ENCODE assay signal across 9 cellular contexts in the genomic region with DNA sequence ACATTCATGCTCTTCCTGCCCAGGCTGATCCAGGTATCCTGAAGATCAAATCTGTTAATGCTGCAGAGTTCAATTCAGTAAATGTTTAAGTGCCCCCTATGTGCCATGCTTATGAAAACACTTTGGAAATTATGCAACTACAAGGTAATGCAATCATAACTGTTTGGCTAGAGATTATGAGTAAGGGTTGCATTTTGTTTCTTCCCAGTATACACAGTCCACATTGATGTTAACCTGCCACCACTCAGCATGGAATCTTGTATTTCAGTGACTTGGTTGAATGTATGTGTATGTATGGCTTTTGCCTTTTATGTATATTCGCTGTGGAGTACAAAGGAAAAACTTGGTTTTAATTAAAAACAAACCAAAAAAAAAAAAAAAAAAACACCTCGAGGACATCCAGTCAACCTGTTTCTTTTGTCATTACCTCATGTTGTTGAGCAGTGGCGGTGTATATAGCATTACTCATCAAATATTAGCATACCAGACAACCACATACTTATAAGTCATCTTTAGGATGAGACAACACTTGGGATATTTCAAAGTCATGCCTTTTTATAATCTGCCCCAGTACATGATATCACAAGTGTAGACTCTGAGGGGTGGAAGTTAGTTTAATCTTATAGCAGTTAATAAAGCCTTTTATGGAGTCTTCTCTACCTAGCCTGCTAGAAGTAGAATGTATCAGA.
DNase-seq lines count a peak whose midpoint lies in the region; ATAC-seq, FAIRE-seq and TF ChIP-seq lines count a peak whose summit lies in the region.
"Had no signal": no experiment of that assay in that cellular context is flagged by ENCODE, and none has a peak within 500 bp of the region (broad histone marks: within the 10 kb centered on the region; RNA-seq: fewer than 3 reads in every experiment).

No MANE protein-coding gene starts in this region.

- H3K36me3 ChIP-seq in WERI-Rb-1 (peaks cover 29% of the 10 kb centered on the region), HepG2 (replicated peaks in 1 of 2; ENCODE audit: control insufficient read depth in 1 of 2, insufficient read depth in 2 of 2, low read length in 2 of 2) (peaks cover 0 to 17% of the 10 kb centered on the region in 2 experiments; a peak in 4 of 5 replicates)

- ATAC-seq in HepG2 (peak; percentile 63), HG02981 (IDR thresholded peaks at IDR 0.05; ENCODE audit: unreplicated experiment) (no peak)

- TF ChIP-seq EP300 in HepG2 (IDR thresholded peaks at IDR 0.05; ENCODE audit: low read depth in 2 of 2, low read length in 2 of 2): 0 out of 4 replicates have a peak, but pooled peaks of 1 of the 2 experiments have one; percentile 37
- TF ChIP-seq EP300 in HepG2 (CRISPR knock-in tag; IDR thresholded peaks at IDR 0.05; ENCODE audit: borderline replicate concordance): no peak

- H3K79me2 ChIP-seq in HepG2 (ENCODE audit: insufficient read depth, low read length): no peaks in the 10 kb centered on the region

- FAIRE-seq in HepG2 (lab: Jason Lieb, UNC): no peak

- H3K4me3 ChIP-seq in HFF-Myc (replicated peaks; ENCODE audit: low read depth, low read length) (no peak overlapping the region), WERI-Rb-1 (ENCODE audit: low read depth, low read length) (no peak overlapping the region), HepG2 (replicated peaks in 1 of 3; ENCODE audit: insufficient read depth in 1 of 3, low read depth in 2 of 3, low read length in 3 of 3) (no peak overlapping the region)

- no peak for TF ChIP-seq RAD21 in HepG2 (CRISPR knock-in tag; IDR thresholded peaks at IDR 0.05)

- TF ChIP-seq POLR2A in HepG2 (IDR thresholded peaks at IDR 0.05; ENCODE audit: insufficient read depth in 1 of 2, low read depth in 2 of 2, low read length in 2 of 2): no peak

- WGBS in HepG2 (ENCODE audit: low lambda C conversion rate): 87% methylated on average over 3 of the region's 3 CpGs

- no peaks in the 10 kb centered on the region for H4K20me1 ChIP-seq in HepG2 (ENCODE audit: insufficient read depth, low read length)

- TF ChIP-seq CTCF in HFF-Myc (IDR thresholded peaks at IDR 0.05; ENCODE audit: low read depth, low read length, missing control alignments): no peak
- TF ChIP-seq CTCF in WERI-Rb-1 (IDR thresholded peaks at IDR 0.05; ENCODE audit: low read depth, low read length): no peak
- peak; percentile 38 for TF ChIP-seq CTCF in HepG2 (CRISPR knock-in tag; IDR thresholded peaks at IDR 0.05)

- in situ Hi-C loops in HepG2 (cut with HindIII; ENCODE audit: extremely low pct_ligation_motif_present, low pct_unique_long_range_greater_than_20kb): no loop called here

- CTCF ChIA-PET in HepG2 (lab: Yijun Ruan, JAX; ENCODE audit: low intra/inter-chr PET ratio, low total read pairs) (no interaction called here), HEK293T (lab: Yijun Ruan, JAX) (no interaction called here)

- H3K9me3 ChIP-seq in WERI-Rb-1 (ENCODE audit: severe bottlenecking) (no peaks in the 10 kb centered on the region), HepG2 (ENCODE audit: low read length) (no peaks in the 10 kb centered on the region)

- DNase-seq in AG20443 (ENCODE audit: low spot score) (peak; percentile 47), HFF-Myc (ENCODE audit: extremely low read depth, low read depth) (peak; percentile 33), WERI-Rb-1 (no peak), HepG2 (ENCODE audit: low spot score) (peak; percentile 62), D341Med (ENCODE audit: low spot score) (no peak), HEK293T (ENCODE audit: extremely low spot score) (no peak)
- DNase-seq in stimulated activated naive CD4-positive, alpha-beta T cell treated with Interleukin-2 at 50 U/mL for 16 hours (lab: John Stamatoyannopoulos, UW): no peak
- DNase-seq: NCI-H1092 treated with DMSO at 0.1 percent for 48 hours had no signal

- POLR2A ChIA-PET in HepG2 (lab: Yijun Ruan, JAX) (interaction anchor here (1.2 kb wide), 1 partner anchor 156 kb away, joined by 4 read pairs; the partner anchor contains the start of gene ASCC2), HEK293T (lab: Yijun Ruan, JAX) (interaction anchor here (1.3 kb wide), 1 partner anchor 111 kb away, joined by 4 read pairs; the partner anchor contains the start of gene MTMR3)

- intact Hi-C loops in HepG2 (cut with micrococcal nuclease; ENCODE audit: unreplicated experiment): loop anchor here (10.0 kb wide), 1 partner anchor 109 kb away; the partner anchor contains the start of gene MTMR3

- H3K27ac ChIP-seq in WERI-Rb-1 (peak overlapping the region; percentile 83), HepG2 (ENCODE audit: extremely low read length, insufficient read depth, low read length) (peak overlapping the region; percentile 17)

- no peak overlapping the region for H3K9ac ChIP-seq in HepG2 (ENCODE audit: insufficient read depth, low read depth, low read length)

- no peak overlapping the region for H2AFZ ChIP-seq in HepG2 (ENCODE audit: low read length)

- H3K4me2 ChIP-seq in HepG2 (ENCODE audit: low read depth, low read length): no peak overlapping the region

- no TSS peak for BruUV-seq in HepG2 (replicated peaks; lab: Mats Ljungman, UMichigan)

- H3K27me3 ChIP-seq in WERI-Rb-1 (ENCODE audit: insufficient read depth, low read depth, severe bottlenecking) (no peaks in the 10 kb centered on the region), HepG2 (ENCODE audit: control insufficient read depth in 1 of 2, insufficient read depth in 2 of 2, low read length in 2 of 2) (no peaks in the 10 kb centered on the region)

- H3K4me1 ChIP-seq in HepG2 (ENCODE audit: insufficient read depth, low read length): peaks cover 37% of the 10 kb centered on the region

TF ChIP-seq in HepG2, 621 proteins besides CTCF, POLR2A, EP300 and RAD21 (continues in another document):
- TF ChIP-seq SAP130 (CRISPR knock-in tag; IDR thresholded peaks at IDR 0.05; ENCODE audit: low read depth): 0 out of 2 replicates have a peak, but pooled peaks have one; percentile 20
- TF ChIP-seq FOXA3 (CRISPR knock-in tag; IDR thresholded peaks at IDR 0.05): 0 out of 2 replicates have a peak, but pooled peaks have one; percentile 33
- no peak for TF ChIP-seq ELF4 (CRISPR knock-in tag; IDR thresholded peaks at IDR 0.05; ENCODE audit: borderline replicate concordance)
- TF ChIP-seq, protein P1, sequence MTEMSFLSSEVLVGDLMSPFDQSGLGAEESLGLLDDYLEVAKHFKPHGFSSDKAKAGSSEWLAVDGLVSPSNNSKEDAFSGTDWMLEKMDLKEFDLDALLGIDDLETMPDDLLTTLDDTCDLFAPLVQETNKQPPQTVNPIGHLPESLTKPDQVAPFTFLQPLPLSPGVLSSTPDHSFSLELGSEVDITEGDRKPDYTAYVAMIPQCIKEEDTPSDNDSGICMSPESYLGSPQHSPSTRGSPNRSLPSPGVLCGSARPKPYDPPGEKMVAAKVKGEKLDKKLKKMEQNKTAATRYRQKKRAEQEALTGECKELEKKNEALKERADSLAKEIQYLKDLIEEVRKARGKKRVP (CRISPR knock-in tag; IDR thresholded peaks at IDR 0.05): peak in 1 of 2 experiments; percentile 90; a peak in 2 of 4 replicates
- TF ChIP-seq ZNF329 (CRISPR knock-in tag; IDR thresholded peaks at IDR 0.05; ENCODE audit: low read depth): no peak
- TF ChIP-seq ARID3A (IDR thresholded peaks at IDR 0.05; ENCODE audit: low read depth, low read length): 0 out of 2 replicates have a peak, but pooled peaks have one; percentile 9

TF ChIP-seq in HEK293T, 16 proteins besides CTCF, POLR2A, EP300 and RAD21:
- TF ChIP-seq NFRKB (IDR thresholded peaks at IDR 0.05) (no peak), PKNOX1 (IDR thresholded peaks at IDR 0.05) (no peak), ZNF384 (IDR thresholded peaks at IDR 0.05) (no peak), SUZ12 (IDR thresholded peaks at IDR 0.05) (no peak), LEF1 (IDR thresholded peaks at IDR 0.05; ENCODE audit: borderline replicate concordance) (no peak), FOXM1 (IDR thresholded peaks at IDR 0.05; ENCODE audit: borderline replicate concordance) (no peak), ELF4 (IDR thresholded peaks at IDR 0.05) (no peak), FOXK2 (IDR thresholded peaks at IDR 0.05) (no peak), ARNT (IDR thresholded peaks at IDR 0.05) (no peak), HDGF (IDR thresholded peaks at IDR 0.05; ENCODE audit: borderline replicate concordance) (no peak), SP1 (IDR thresholded peaks at IDR 0.05) (no peak), TARDBP (IDR thresholded peaks at IDR 0.05) (no peak), CTBP1 (IDR thresholded peaks at IDR 0.05; ENCODE audit: borderline replicate concordance) (no peak)

Comparison
In these comparisons a context has a peak if more than half of its experiments do, and no peak if none do; other contexts are left out.
1. DNase-seq: peak in AG20443 (single experiment), HFF-Myc (single experiment) and HepG2 (single experiment); none in WERI-Rb-1 (single experiment), stimulated activated naive CD4-positive, alpha-beta T cell treated with Interleukin-2 at 50 U/mL for 16 hours (single experiment), D341Med (single experiment) and HEK293T (single experiment).